ENCODE assay signal across 20 cellular contexts in genomic region chr2:10369269-10370255, GRCh38.
A peak's percentile ranks its signal among the peaks of the same experiment; 100 is the strongest.
DNase-seq lines count a peak whose midpoint lies in the region; ATAC-seq and TF ChIP-seq lines count a peak whose summit lies in the region.
"Had no signal": no experiment of that assay in that cellular context is flagged by ENCODE, and none has a peak within 500 bp of the region (broad histone marks: within the 10 kb centered on the region; RNA-seq: fewer than 3 reads in every experiment).

No MANE protein-coding gene starts in this region.

- no peaks in the 10 kb centered on the region for H3K27me3 ChIP-seq in BLaER1 treated with 17β-estradiol and CSF1 and Interleukin-3, amounts not matched to agents 10 nM and 100 nM
- no peaks in the 10 kb centered on the region for H3K27me3 ChIP-seq in endodermal cell (ENCODE audit: control insufficient read depth, insufficient read depth, low read length, poor library complexity, severe bottlenecking)
- no peaks in the 10 kb centered on the region for H3K27me3 ChIP-seq in neural progenitor cell
- H3K27me3 ChIP-seq: breast epithelium had no signal

- H3K4me1 Mint-ChIP-seq in endodermal cell (peaks cover 2% of the 10 kb centered on the region), neural progenitor cell (peaks cover 33% of the 10 kb centered on the region)
- H3K4me1 Mint-ChIP-seq in activated CD8-positive, alpha-beta memory T cell treated with anti-CD3 and anti-CD28 coated beads, Interleukin-2, amount 10 ng/mL, durations not matched to agents 7 days and 5 days, result no peaks in the 10 kb centered on the region

- H3K36me3 Mint-ChIP-seq in endodermal cell (ENCODE audit: low read depth), result no peaks in the 10 kb centered on the region
- H3K36me3 Mint-ChIP-seq in neural progenitor cell, result no peaks in the 10 kb centered on the region
- H3K36me3 Mint-ChIP-seq in activated CD8-positive, alpha-beta memory T cell treated with anti-CD3 and anti-CD28 coated beads, Interleukin-2, amount 10 ng/mL, durations not matched to agents 7 days and 5 days, result no peaks in the 10 kb centered on the region

- H3K27me3 Mint-ChIP-seq in endodermal cell (ENCODE audit: insufficient read depth), result no peaks in the 10 kb centered on the region
- peaks cover 7% of the 10 kb centered on the region for H3K27me3 Mint-ChIP-seq in neural progenitor cell (ENCODE audit: insufficient read depth, low read depth)
- no peaks in the 10 kb centered on the region for H3K27me3 Mint-ChIP-seq in activated CD8-positive, alpha-beta memory T cell treated with anti-CD3 and anti-CD28 coated beads, Interleukin-2, amount 10 ng/mL, durations not matched to agents 7 days and 5 days

- H3K27ac ChIP-seq in BLaER1 treated with 17β-estradiol and CSF1 and Interleukin-3, amounts not matched to agents 10 nM and 100 nM, result no peak overlapping the region
- no peak overlapping the region for H3K27ac ChIP-seq in endodermal cell (ENCODE audit: low read depth, low read length)
- no peak overlapping the region for H3K27ac ChIP-seq in neural progenitor cell
- H3K27ac ChIP-seq: breast epithelium, left ventricle myocardium inferior, SK-N-MC, VCaP had no signal

- H3K9me3 ChIP-seq in BLaER1 treated with 17β-estradiol and CSF1 and Interleukin-3, amounts not matched to agents 10 nM and 100 nM (replicated peaks in 1 of 11), result no peaks in the 10 kb centered on the region
- H3K9me3 ChIP-seq in endodermal cell (ENCODE audit: control insufficient read depth, low read length) (no peaks in the 10 kb centered on the region), neural progenitor cell (ENCODE audit: low read depth) (no peaks in the 10 kb centered on the region)
- H3K9me3 ChIP-seq: breast epithelium, left ventricle myocardium inferior had no signal

- CTCF ChIA-PET in activated CD8-positive, alpha-beta memory T cell treated with anti-CD3 and anti-CD28 coated beads, Interleukin-2, amount 10 ng/mL, durations not matched to agents 7 days and 5 days (lab: Charles Lee), result interaction anchor here (1.5 kb wide), 1 partner anchor 40 kb away, joined by 3 read pairs; no protein-coding TSS in a partner anchor

- H3K4me1 ChIP-seq in BLaER1 treated with 17β-estradiol and CSF1 and Interleukin-3, amounts not matched to agents 10 nM and 100 nM, result peaks cover 13 to 64% (median 60%) of the 10 kb centered on the region in 10 experiments; a peak in 19 of 20 replicates
- H3K4me1 ChIP-seq in endodermal cell (ENCODE audit: control insufficient read depth, insufficient read depth, low read length) (no peaks in the 10 kb centered on the region), neural progenitor cell (peaks cover 6% of the 10 kb centered on the region)
- H3K4me1 ChIP-seq: breast epithelium had no signal

- H3K36me3 ChIP-seq in BLaER1 treated with 17β-estradiol and CSF1 and Interleukin-3, amounts not matched to agents 10 nM and 100 nM, result peaks cover 0 to 59% (median 7%) of the 10 kb centered on the region in 11 experiments; a peak in 6 of 22 replicates
- H3K36me3 ChIP-seq in endodermal cell (ENCODE audit: control insufficient read depth, insufficient read depth, low read length) (no peaks in the 10 kb centered on the region), neural progenitor cell (no peaks in the 10 kb centered on the region)
- H3K36me3 ChIP-seq: breast epithelium, left ventricle myocardium inferior had no signal

- H3K4me2 ChIP-seq in BLaER1 treated with 17β-estradiol and CSF1 and Interleukin-3, amounts not matched to agents 10 nM and 100 nM, result peak overlapping the region in 7 of 11 experiments; percentile 13 to 54 (median 28); a peak in 10 of 22 replicates
- no peak overlapping the region for H3K4me2 ChIP-seq in neural progenitor cell

- H3K27ac Mint-ChIP-seq in endodermal cell (peak overlapping the region; percentile 64), neural progenitor cell (peak overlapping the region; percentile 69)
- no peak overlapping the region for H3K27ac Mint-ChIP-seq in activated CD8-positive, alpha-beta memory T cell treated with anti-CD3 and anti-CD28 coated beads, Interleukin-2, amount 10 ng/mL, durations not matched to agents 7 days and 5 days

- no peaks in the 10 kb centered on the region for H3F3A ChIP-seq in neural progenitor cell (ENCODE audit: low read depth)

- H3K9me3 Mint-ChIP-seq in endodermal cell, result no peaks in the 10 kb centered on the region
- no peaks in the 10 kb centered on the region for H3K9me3 Mint-ChIP-seq in neural progenitor cell
- no peaks in the 10 kb centered on the region for H3K9me3 Mint-ChIP-seq in activated CD8-positive, alpha-beta memory T cell treated with anti-CD3 and anti-CD28 coated beads, Interleukin-2, amount 10 ng/mL, durations not matched to agents 7 days and 5 days (ENCODE audit: low read depth)
- H3K9me3 Mint-ChIP-seq: nephron had no signal

- H3K4me3 Mint-ChIP-seq in endodermal cell, result no peak overlapping the region
- no peak overlapping the region for H3K4me3 Mint-ChIP-seq in neural progenitor cell
- no peak overlapping the region for H3K4me3 Mint-ChIP-seq in activated CD8-positive, alpha-beta memory T cell treated with anti-CD3 and anti-CD28 coated beads, Interleukin-2, amount 10 ng/mL, durations not matched to agents 7 days and 5 days
- H3K4me3 Mint-ChIP-seq: nephron had no signal

- no peaks in the 10 kb centered on the region for H3K79me2 ChIP-seq in neural progenitor cell (ENCODE audit: low read depth)

- DNase-seq in DMS79 treated with DMSO at 0.1 percent for 48 hours (lab: John Stamatoyannopoulos, UW) (peak; percentile 54), endodermal cell (peak; percentile 37), neural progenitor cell (ENCODE audit: low spot score) (no peak)
- DNase-seq in activated CD8-positive, alpha-beta memory T cell treated with anti-CD3 and anti-CD28 coated beads, Interleukin-2, amount 10 ng/mL, durations not matched to agents 7 days and 5 days, result no peak
- DNase-seq: activated CD8-positive, alpha-beta memory T cell treated with anti-CD3 and anti-CD28 coated beads for 24 hours; activated naive CD4-positive, alpha-beta T cell; hippocampal formation; left ventricle myocardium inferior; NCI-H146; NCI-H524 treated with DMSO at 0.1 percent for 48 hours; stimulated activated CD4-positive, alpha-beta T cell treated with anti-CD3 and anti-CD28 coated beads, Interleukin-4, amount 100 ng/mL, for 24 hours had no signal

- TF ChIP-seq CTCF in endodermal cell (conservative IDR thresholded peaks at IDR 0.05) (no peak), neural progenitor cell (IDR thresholded peaks at IDR 0.05) (no peak)

- H3K4me3 ChIP-seq in BLaER1 treated with 17β-estradiol and CSF1 and Interleukin-3, amounts not matched to agents 10 nM and 100 nM, result no peak overlapping the region
- H3K4me3 ChIP-seq in endodermal cell (ENCODE audit: low read length) (no peak overlapping the region), neural progenitor cell (no peak overlapping the region)
- H3K4me3 ChIP-seq: breast epithelium, left ventricle myocardium inferior, SK-N-MC had no signal

- 89 to 92% methylated on average over 12 to 14 of the region's 14 CpGs for WGBS in endodermal cell (ENCODE audit: insufficient coverage in 1 of 2, insufficient read length in 1 of 2), 2 experiments

- H4K20me1 ChIP-seq in BLaER1 treated with 17β-estradiol and CSF1 and Interleukin-3, amounts not matched to agents 10 nM and 100 nM, result peaks cover 84 to 100% (median 99%) of the 10 kb centered on the region in 11 experiments
- H4K20me1 ChIP-seq in neural progenitor cell (ENCODE audit: low read depth), result no peaks in the 10 kb centered on the region

- peak overlapping the region in 1 of 11 experiments; percentile 15; a peak in 1 of 22 replicates for H3K9ac ChIP-seq in BLaER1 treated with 17β-estradiol and CSF1 and Interleukin-3, amounts not matched to agents 10 nM and 100 nM
- H3K9ac ChIP-seq in endodermal cell (ENCODE audit: extremely low read depth, low read length, poor library complexity, severe bottlenecking), result no peak overlapping the region
- no peak overlapping the region for H3K9ac ChIP-seq in neural progenitor cell

- ATAC-seq in HG03135 (IDR thresholded peaks at IDR 0.05; ENCODE audit: unreplicated experiment) (no peak), HG03097 (IDR thresholded peaks at IDR 0.05; ENCODE audit: low FRiP score, unreplicated experiment) (no peak), GM18868 (IDR thresholded peaks at IDR 0.05; ENCODE audit: unreplicated experiment) (no peak)
- ATAC-seq in activated CD8-positive, alpha-beta memory T cell treated with anti-CD3 and anti-CD28 coated beads, Interleukin-2, amount 10 ng/mL, durations not matched to agents 7 days and 5 days, result no peak
- ATAC-seq: sciatic nerve had no signal

- H2AFZ ChIP-seq in neural progenitor cell (replicated peaks), result no peak overlapping the region

Comparison
In these comparisons a context has a peak if more than half of its experiments do, and no peak if none do; other contexts are left out.
1. DNase-seq: peak in DMS79 treated with DMSO at 0.1 percent for 48 hours (single experiment) and endodermal cell (single experiment); none in neural progenitor cell (single experiment) and activated CD8-positive, alpha-beta memory T cell treated with anti-CD3 and anti-CD28 coated beads, Interleukin-2, amount 10 ng/mL, durations not matched to agents 7 days and 5 days (single experiment).